7 cellular contexts compared by ENCODE assay signal in the genomic region with DNA sequence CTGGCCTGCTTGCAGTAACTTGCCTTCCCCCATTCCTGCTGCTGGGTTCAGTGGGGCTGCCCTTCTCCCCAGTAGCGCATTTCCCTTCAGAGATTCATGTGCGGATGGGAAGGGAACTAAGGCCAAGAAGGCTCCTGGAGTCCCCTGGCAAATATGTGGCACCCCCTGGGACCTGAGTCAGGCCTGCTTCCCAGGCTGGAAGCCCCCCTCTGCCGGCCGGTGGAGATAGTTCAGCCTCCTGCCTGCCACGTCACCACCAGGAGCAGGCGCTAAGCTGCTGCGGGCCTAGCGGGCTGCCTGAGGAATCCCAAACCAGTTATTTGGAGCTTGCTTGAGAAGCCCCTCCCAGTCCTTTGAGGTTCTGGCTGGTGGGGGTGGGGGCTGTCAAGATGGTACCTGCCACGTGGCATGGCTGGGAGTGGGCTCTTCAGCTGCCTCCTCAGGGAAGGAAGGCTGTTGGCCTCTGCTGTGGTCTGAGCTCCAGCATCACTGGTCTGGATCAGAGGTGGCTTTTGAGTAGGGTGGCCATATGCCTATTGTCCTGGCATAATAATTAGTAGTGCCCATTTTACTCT. TPM values are rescaled to one million over a fixed set of nuclear protein-coding genes. Genes with fewer than 3 reads are reported as not detected.
DNase-seq lines count a peak whose midpoint lies in the region; ATAC-seq and TF ChIP-seq lines count a peak whose summit lies in the region.

No MANE protein-coding gene starts in this region.

- H3K9me3 ChIP-seq in adipocyte (ENCODE audit: control insufficient read depth, low read length) (no peaks in the 10 kb centered on the region), gastrocnemius medialis (no peaks in the 10 kb centered on the region)

- TF ChIP-seq CTCF in gastrocnemius medialis (IDR thresholded peaks at IDR 0.05 in 4 of 5, conservative IDR thresholded peaks at IDR 0.05 in 1 of 5): peak; percentile 30 to 47 (median 35)
- no peak for TF ChIP-seq CTCF in GM13977 (IDR thresholded peaks at IDR 0.05; ENCODE audit: extremely low read depth, insufficient read depth, missing control alignments)

- H3K36me3 ChIP-seq in adipocyte (ENCODE audit: control insufficient read depth, insufficient read depth, low read length, severe bottlenecking): peaks cover 40% of the 10 kb centered on the region
- peaks cover 0 to 25% of the 10 kb centered on the region in 2 donors for H3K36me3 ChIP-seq in gastrocnemius medialis

- DNase-seq in HS-5 (ENCODE audit: low read depth) (peak; percentile 71), adipocyte (ENCODE audit: low read depth) (peak; percentile 94), hepatic stellate cell (ENCODE audit: low spot score) (peak; percentile 89), gastrocnemius medialis (peak in 1 of 2 donors; percentile 31), NOMO-1 treated with DMSO at 0.1 percent for 48 hours (lab: John Stamatoyannopoulos, UW; ENCODE audit: unreplicated experiment) (no peak), NCI-H1092 treated with DMSO at 0.1 percent for 48 hours (lab: John Stamatoyannopoulos, UW) (no peak), GM13977 (ENCODE audit: low spot score) (no peak)

- peak overlapping the region; percentile 95 to 100 (median 99) for H3K27ac ChIP-seq in gastrocnemius medialis

- no peak for ATAC-seq in gastrocnemius medialis

- in situ Hi-C loops in gastrocnemius medialis (cut with MboI; ENCODE audit: low sequenced_read_pairs in 4 of 4): no loop called here
- in situ Hi-C loops in GM13977 (cut with MboI; ENCODE audit: low pct_unique_long_range_greater_than_20kb, low sequenced_read_pairs, unreplicated experiment): no loop called here

- TF ChIP-seq POLR2A in gastrocnemius medialis (IDR thresholded peaks at IDR 0.05): no peak

- H3K9ac ChIP-seq in adipocyte (ENCODE audit: low read length): peak overlapping the region; percentile 99

- H3K27me3 ChIP-seq in adipocyte (replicated peaks; ENCODE audit: control insufficient read depth, insufficient read depth, low read length): no peaks in the 10 kb centered on the region
- no peaks in the 10 kb centered on the region for H3K27me3 ChIP-seq in gastrocnemius medialis

- H3K4me1 ChIP-seq in adipocyte (ENCODE audit: control insufficient read depth, insufficient read depth, low read length) (peaks cover 71% of the 10 kb centered on the region), gastrocnemius medialis (peaks cover 40 to 55% of the 10 kb centered on the region in 2 donors)

- intact Hi-C loops in gastrocnemius medialis (cut with DNase I; ENCODE audit: low total_unique reads): no loop called here

- H3K4me3 ChIP-seq in adipocyte (ENCODE audit: low read length) (peak overlapping the region; percentile 93), gastrocnemius medialis (peak overlapping the region; percentile 90 to 98 (median 96))

RNA-seq across cellular contexts. Expression of gene SERPINH1, which starts 2.0 kb away (rescaled TPM):
- total RNA-seq in gastrocnemius medialis: 10 to 100 TPM; 18.5 to 42.4 (median 34.8) TPM

RNA-seq across cellular contexts. Expression of gene GDPD5, which starts 38.3 kb away (rescaled TPM):
- total RNA-seq in gastrocnemius medialis: 10 to 100 TPM in 3 of 4 donors, 1 to 10 TPM in 1; 5.6 to 12.6 (median 11.2) TPM

Comparison
In these comparisons a context has a peak if more than half of its experiments do, and no peak if none do; other contexts are left out.
1. DNase-seq: peak in HS-5 (single experiment), adipocyte (single experiment) and hepatic stellate cell (single experiment); none in NOMO-1 treated with DMSO at 0.1 percent for 48 hours (single experiment), NCI-H1092 treated with DMSO at 0.1 percent for 48 hours (single experiment) and GM13977 (single experiment).